30 cellular contexts compared by ENCODE assay signal in the genomic region with DNA sequence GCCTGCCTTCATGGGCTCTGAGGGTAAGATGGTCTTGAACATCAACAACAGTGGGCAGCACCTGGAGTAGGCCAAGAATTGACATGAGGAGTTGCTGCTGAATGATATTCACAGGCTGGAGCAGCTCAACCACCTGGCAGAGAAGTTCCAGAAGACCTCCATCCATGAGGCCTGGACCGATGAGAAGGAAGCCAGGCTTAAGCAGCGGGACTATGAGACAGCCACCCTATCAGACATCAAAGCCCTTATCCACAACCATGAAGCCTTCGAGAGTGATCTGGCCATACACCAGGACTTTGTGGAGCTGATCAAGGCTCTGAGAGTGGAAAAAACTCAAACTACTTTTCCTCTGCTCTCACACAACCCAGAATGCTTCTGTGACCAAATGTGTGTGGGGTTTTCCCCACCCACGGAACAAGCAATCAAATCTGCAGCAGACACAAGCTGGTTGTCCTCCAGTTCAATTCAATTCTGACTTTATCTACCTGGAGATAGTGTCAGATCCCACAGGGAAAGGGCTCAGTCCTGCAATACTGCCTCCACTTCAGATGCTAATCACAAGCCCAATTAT. TPM values are rescaled to one million over a fixed set of nuclear protein-coding genes. Genes with fewer than 3 reads are reported as not detected.
DNase-seq lines count a peak whose midpoint lies in the region; ATAC-seq lines count a peak whose summit lies in the region.
"Had no signal": no experiment of that assay in that cellular context is flagged by ENCODE, and none has a peak within 500 bp of the region (broad histone marks: within the 10 kb centered on the region; RNA-seq: fewer than 3 reads in every experiment).

No MANE protein-coding gene starts in this region.

- DNase-seq in T-helper 2 cell treated with Interferon-gamma antibody and Interleukin-4, amounts not matched to agents 5 μg/mL and 100 μg/mL, for 36 hours (ENCODE audit: low spot score) = peak; percentile 37
- DNase-seq in T-helper 2 cell (no peak), mucosa of gallbladder (ENCODE audit: low spot score) (no peak), SHP77 treated with DMSO at 0.1 percent for 48 hours (lab: John Stamatoyannopoulos, UW) (no peak)
- peak; percentile 17 for DNase-seq in stimulated activated CD4-positive, alpha-beta T cell treated with anti-CD3 and anti-CD28 coated beads, Interleukin-2, amount 100 ng/mL, for 4 hours (ENCODE audit: low read depth)
- DNase-seq in stimulated activated CD4-positive, alpha-beta T cell treated with anti-CD3 and anti-CD28 coated beads, Interleukin-1b, Interleukin-23, amount 100 ng/mL, for 48 hours = no peak
- no peak for DNase-seq in activated naive CD4-positive, alpha-beta T cell treated with anti-CD3 and anti-CD28 coated beads, Interleukin-2, amount 50 U/mL, for 72 hours (ENCODE audit: low spot score in 2 of 2)
- DNase-seq: activated CD4-positive, CD25-positive, alpha-beta regulatory T cell treated with anti-CD3 and anti-CD28 coated beads, Interleukin-2, amount 50 U/mL, for 72 hours; activated naive CD8-positive, alpha-beta T cell treated with anti-CD3 and anti-CD28 coated beads, Interleukin-2, amount 10 ng/mL, durations not matched to agents 7 days and 5 days; Caco-2; caudate nucleus; effector memory CD4-positive, alpha-beta T cell; hippocampal formation; IMR-90; MV-4-11; naive thymus-derived CD8-positive, alpha-beta T cell; NCI-H1436 treated with DMSO at 0.1 percent for 48 hours; NCI-H2081 treated with DMSO at 0.1 percent for 48 hours; NCI-H2227 treated with DMSO at 0.1 percent for 48 hours; NCI-H526; nucleus accumbens; OCI-M1; psoas muscle; sigmoid colon; tibial artery had no signal

- no peaks in the 10 kb centered on the region for H3K4me1 Mint-ChIP-seq in T-helper 2 cell treated with Interferon-gamma antibody and Interleukin-4, amounts not matched to agents 5 μg/mL and 100 μg/mL, for 36 hours (ENCODE audit: low read depth)
- peaks cover 11% of the 10 kb centered on the region for H3K4me1 Mint-ChIP-seq in stimulated activated naive CD8-positive, alpha-beta T cell treated with anti-CD3 and anti-CD28 coated beads, Interleukin-15, Interleukin-2, amounts not matched to agents 100 ng/mL and 50 ng/mL, for 24 hours (ENCODE audit: low read depth)
- H3K4me1 Mint-ChIP-seq: activated naive CD8-positive, alpha-beta T cell treated with anti-CD3 and anti-CD28 coated beads, Interleukin-2, amount 10 ng/mL, durations not matched to agents 7 days and 5 days; GM23338 had no signal

- no peak overlapping the region for H3K4me3 Mint-ChIP-seq in T-helper 2 cell treated with Interferon-gamma antibody and Interleukin-4, amounts not matched to agents 5 μg/mL and 100 μg/mL, for 36 hours
- no peak overlapping the region for H3K4me3 Mint-ChIP-seq in stimulated activated naive CD8-positive, alpha-beta T cell treated with anti-CD3 and anti-CD28 coated beads, Interleukin-15, Interleukin-2, amounts not matched to agents 100 ng/mL and 50 ng/mL, for 24 hours
- H3K4me3 Mint-ChIP-seq: activated naive CD8-positive, alpha-beta T cell treated with anti-CD3 and anti-CD28 coated beads, Interleukin-2, amount 10 ng/mL, durations not matched to agents 7 days and 5 days; activated T-helper 1 cell treated with anti-CD3 and anti-CD28 coated beads, Interleukin-12 subunit alpha, Interleukin-12 subunit beta, Interleukin-2, Interleukin-4 antibody, amounts not matched to agents 30 ng/mL and 10 ng/mL and 1 ng/mL, durations not matched to agents 14 hours and 24 hours and 36 hours; CD14-positive monocyte; GM23338; naive thymus-derived CD8-positive, alpha-beta T cell had no signal

- no peaks in the 10 kb centered on the region for H3K36me3 Mint-ChIP-seq in T-helper 2 cell treated with Interferon-gamma antibody and Interleukin-4, amounts not matched to agents 5 μg/mL and 100 μg/mL, for 36 hours (ENCODE audit: low read depth)
- H3K36me3 Mint-ChIP-seq in activated naive CD4-positive, alpha-beta T cell treated with anti-CD3 and anti-CD28 coated beads, Interleukin-2, amount 50 U/mL, for 72 hours = no peaks in the 10 kb centered on the region
- no peaks in the 10 kb centered on the region for H3K36me3 Mint-ChIP-seq in stimulated activated naive CD8-positive, alpha-beta T cell treated with anti-CD3 and anti-CD28 coated beads, Interleukin-15, Interleukin-2, amounts not matched to agents 100 ng/mL and 50 ng/mL, for 24 hours (ENCODE audit: low read depth)
- H3K36me3 Mint-ChIP-seq: activated naive CD8-positive, alpha-beta T cell treated with anti-CD3 and anti-CD28 coated beads, Interleukin-2, amount 10 ng/mL, durations not matched to agents 7 days and 5 days; CD14-positive monocyte; naive thymus-derived CD8-positive, alpha-beta T cell had no signal

- H3K9me3 Mint-ChIP-seq in T-helper 2 cell treated with Interferon-gamma antibody and Interleukin-4, amounts not matched to agents 5 μg/mL and 100 μg/mL, for 36 hours = no peaks in the 10 kb centered on the region
- H3K9me3 Mint-ChIP-seq in activated naive CD4-positive, alpha-beta T cell treated with anti-CD3 and anti-CD28 coated beads, Interleukin-2, amount 50 U/mL, for 72 hours = peaks cover 2 to 5% of the 10 kb centered on the region in 2 donors
- no peaks in the 10 kb centered on the region for H3K9me3 Mint-ChIP-seq in stimulated activated naive CD8-positive, alpha-beta T cell treated with anti-CD3 and anti-CD28 coated beads, Interleukin-15, Interleukin-2, amounts not matched to agents 100 ng/mL and 50 ng/mL, for 24 hours
- H3K9me3 Mint-ChIP-seq: activated naive CD8-positive, alpha-beta T cell treated with anti-CD3 and anti-CD28 coated beads, Interleukin-2, amount 10 ng/mL, durations not matched to agents 7 days and 5 days; activated T-helper 1 cell treated with anti-CD3 and anti-CD28 coated beads, Interleukin-12 subunit alpha, Interleukin-12 subunit beta, Interleukin-2, Interleukin-4 antibody, amounts not matched to agents 30 ng/mL and 10 ng/mL and 1 ng/mL, durations not matched to agents 14 hours and 24 hours and 36 hours had no signal

- H3K27ac Mint-ChIP-seq in T-helper 2 cell treated with Interferon-gamma antibody and Interleukin-4, amounts not matched to agents 5 μg/mL and 100 μg/mL, for 36 hours = no peak overlapping the region
- H3K27ac Mint-ChIP-seq in activated naive CD4-positive, alpha-beta T cell treated with anti-CD3 and anti-CD28 coated beads, Interleukin-2, amount 50 U/mL, for 72 hours = no peak overlapping the region
- peak overlapping the region; percentile 58 for H3K27ac Mint-ChIP-seq in stimulated activated naive CD8-positive, alpha-beta T cell treated with anti-CD3 and anti-CD28 coated beads, Interleukin-15, Interleukin-2, amounts not matched to agents 100 ng/mL and 50 ng/mL, for 24 hours
- H3K27ac Mint-ChIP-seq: activated naive CD8-positive, alpha-beta T cell treated with anti-CD3 and anti-CD28 coated beads, Interleukin-2, amount 10 ng/mL, durations not matched to agents 7 days and 5 days; activated T-helper 1 cell treated with anti-CD3 and anti-CD28 coated beads, Interleukin-12 subunit alpha, Interleukin-12 subunit beta, Interleukin-2, Interleukin-4 antibody, amounts not matched to agents 30 ng/mL and 10 ng/mL and 1 ng/mL, durations not matched to agents 14 hours and 24 hours and 36 hours; CD14-positive monocyte; GM23338; naive thymus-derived CD8-positive, alpha-beta T cell had no signal

- peak; percentile 57 to 72 for ATAC-seq in activated naive CD4-positive, alpha-beta T cell treated with anti-CD3 and anti-CD28 coated beads, Interleukin-2, amount 50 U/mL, for 72 hours
- ATAC-seq: GM23338; naive thymus-derived CD8-positive, alpha-beta T cell; psoas muscle had no signal

- H3K27me3 Mint-ChIP-seq in T-helper 2 cell treated with Interferon-gamma antibody and Interleukin-4, amounts not matched to agents 5 μg/mL and 100 μg/mL, for 36 hours (ENCODE audit: low read depth) = peaks cover 2% of the 10 kb centered on the region
- H3K27me3 Mint-ChIP-seq in stimulated activated naive CD8-positive, alpha-beta T cell treated with anti-CD3 and anti-CD28 coated beads, Interleukin-15, Interleukin-2, amounts not matched to agents 100 ng/mL and 50 ng/mL, for 24 hours = peaks cover 15% of the 10 kb centered on the region

RNA-seq across cellular contexts. Expression of gene EPHA10, which starts 12.1 kb away (rescaled TPM):
- 1 to 10 TPM in 1 of 2 donors, under 1 TPM in 1; 0.14 to 3.0 TPM for total RNA-seq in activated naive CD4-positive, alpha-beta T cell treated with anti-CD3 and anti-CD28 coated beads, Interleukin-2, amount 50 U/mL, for 72 hours
- total RNA-seq in mucosa of gallbladder = 8.5 TPM
- total RNA-seq: activated naive CD8-positive, alpha-beta T cell treated with anti-CD3 and anti-CD28 coated beads, Interleukin-2, amount 10 ng/mL, durations not matched to agents 7 days and 5 days; IMR-90; naive thymus-derived CD8-positive, alpha-beta T cell; psoas muscle; T-helper 1 cell treated with Interleukin-12 subunit alpha and Interleukin-12 subunit beta and Interleukin-4 antibody, amounts not matched to agents 30 ng/mL and 1 ng/mL, for 36 hours had no signal

RNA-seq across cellular contexts. Expression of gene MANEAL, which starts 16.6 kb away (rescaled TPM):
- 1 to 10 TPM; 1.0 to 3.1 TPM for total RNA-seq in activated naive CD4-positive, alpha-beta T cell treated with anti-CD3 and anti-CD28 coated beads, Interleukin-2, amount 50 U/mL, for 72 hours
- 6.9 TPM for total RNA-seq in mucosa of gallbladder

RNA-seq across cellular contexts. Expression of gene C1orf122, which starts 30.6 kb away (rescaled TPM):
- 10 to 100 TPM; 18.8 to 21.4 TPM for total RNA-seq in activated naive CD4-positive, alpha-beta T cell treated with anti-CD3 and anti-CD28 coated beads, Interleukin-2, amount 50 U/mL, for 72 hours
- total RNA-seq in mucosa of gallbladder = 69.6 TPM

RNA-seq across cellular contexts. Expression of gene YRDC, which starts 31.0 kb away (rescaled TPM):
- total RNA-seq in activated naive CD4-positive, alpha-beta T cell treated with anti-CD3 and anti-CD28 coated beads, Interleukin-2, amount 50 U/mL, for 72 hours = 10 to 100 TPM; 25.7 to 39.3 TPM
- 11.5 TPM for total RNA-seq in mucosa of gallbladder

Comparison
In these comparisons a context has a peak if more than half of its experiments do, and no peak if none do; other contexts are left out.
1. DNase-seq: peak in T-helper 2 cell treated with Interferon-gamma antibody and Interleukin-4, amounts not matched to agents 5 μg/mL and 100 μg/mL, for 36 hours (single experiment) and stimulated activated CD4-positive, alpha-beta T cell treated with anti-CD3 and anti-CD28 coated beads, Interleukin-2, amount 100 ng/mL, for 4 hours (single experiment); none in T-helper 2 cell (0 of 5), stimulated activated CD4-positive, alpha-beta T cell treated with anti-CD3 and anti-CD28 coated beads, Interleukin-1b, Interleukin-23, amount 100 ng/mL, for 48 hours (single experiment), activated naive CD4-positive, alpha-beta T cell treated with anti-CD3 and anti-CD28 coated beads, Interleukin-2, amount 50 U/mL, for 72 hours (0 of 2), mucosa of gallbladder (single experiment) and SHP77 treated with DMSO at 0.1 percent for 48 hours (single experiment).